In genomic region chrX:153971632-153972367, GRCh38 we compare ENCODE assay signal across 8 cellular contexts. TPM values are rescaled to one million over a fixed set of nuclear protein-coding genes. Genes with fewer than 3 reads are reported as not detected.
A peak's percentile ranks its signal among the peaks of the same experiment; 100 is the strongest.
DNase-seq lines count a peak whose midpoint lies in the region; ATAC-seq and TF ChIP-seq lines count a peak whose summit lies in the region.

Gene HCFC1, minus strand, starts transcription at chrX:153971818. Its CDS starts 978 bp downstream, at chrX:153970840.

- H3K4me3 ChIP-seq in DOHH2 (ENCODE audit: low read length): peak within 1 kb of the TSS; percentile 94
- peak within 1 kb of the TSS; percentile 87 for H3K4me3 ChIP-seq in Karpas-422 (ENCODE audit: low read length)
- peak within 1 kb of the TSS; percentile 70 to 96 for H3K4me3 ChIP-seq in stomach smooth muscle (ENCODE audit: low read length in 2 of 2)

- H3F3A ChIP-seq in DOHH2 (ENCODE audit: control insufficient read depth, insufficient read depth): 0 out of 2 replicates have a peak, but pooled peaks cover 3% of the 10 kb centered on the region

- H3K27ac Mint-ChIP-seq in neural crest cell (ENCODE audit: unreplicated experiment): peak within 1 kb of the TSS; percentile 100

- peak; percentile 37 for ATAC-seq in GM21825 (IDR thresholded peaks at IDR 0.05; ENCODE audit: unreplicated experiment)

- H2AFZ ChIP-seq in Karpas-422 (ENCODE audit: low read length): no peak within 1 kb of the TSS

- no peaks in the 10 kb centered on the region for H3K9me3 ChIP-seq in DOHH2 (ENCODE audit: control insufficient read depth, insufficient read depth, low read length)
- H3K9me3 ChIP-seq in Karpas-422 (ENCODE audit: low read length): no peaks in the 10 kb centered on the region
- no peaks in the 10 kb centered on the region for H3K9me3 ChIP-seq in stomach smooth muscle (ENCODE audit: control insufficient read depth in 2 of 2, low read length in 2 of 2)

- H3K4me2 ChIP-seq in DOHH2 (ENCODE audit: low read length): peak within 1 kb of the TSS; percentile 68
- H3K4me2 ChIP-seq in Karpas-422 (ENCODE audit: low read depth, low read length, poor library complexity, severe bottlenecking): peak within 1 kb of the TSS; percentile 90

- CTCF ChIA-PET in RWPE1 (lab: Yijun Ruan, JAX): no interaction called here

- POLR2A ChIA-PET in RWPE1 (lab: Yijun Ruan, JAX; ENCODE audit: low non-redundant PET): interaction anchor here (1.3 kb wide), 1 partner anchor 48 kb away, joined by 3 read pairs; the partner anchor contains the start of gene IRAK1

- TF ChIP-seq CTCF in DOHH2 (IDR thresholded peaks at IDR 0.05; ENCODE audit: low read depth, low read length, poor library complexity, severe bottlenecking): no peak
- no peak for TF ChIP-seq CTCF in RWPE1 (conservative IDR thresholded peaks at IDR 0.05; ENCODE audit: low read depth)
- TF ChIP-seq CTCF in neural crest cell (conservative IDR thresholded peaks at IDR 0.05): no peak

- no peaks in the 10 kb centered on the region for H3K27me3 Mint-ChIP-seq in neural crest cell (ENCODE audit: low read depth)

- no peaks in the 10 kb centered on the region for H3K9me3 Mint-ChIP-seq in neural crest cell

- H3K79me2 ChIP-seq in DOHH2 (ENCODE audit: control insufficient read depth, low read length) (peaks cover 67% of the 10 kb centered on the region), Karpas-422 (ENCODE audit: low read length) (peaks cover 31% of the 10 kb centered on the region)

- H3K36me3 Mint-ChIP-seq in neural crest cell (ENCODE audit: low read depth): peaks cover 6% of the 10 kb centered on the region

- H3K9me2 ChIP-seq in DOHH2 (replicated peaks; ENCODE audit: control insufficient read depth, low read length) (no peaks in the 10 kb centered on the region), Karpas-422 (replicated peaks; ENCODE audit: insufficient read depth, low read length) (no peaks in the 10 kb centered on the region)

- peak within 1 kb of the TSS; percentile 96 for H3K27ac ChIP-seq in DOHH2 (ENCODE audit: low read depth, low read length)
- peak within 1 kb of the TSS; percentile 95 for H3K27ac ChIP-seq in Karpas-422 (ENCODE audit: low read length)
- H3K27ac ChIP-seq in RWPE1: peak within 1 kb of the TSS; percentile 97
- peak within 1 kb of the TSS; percentile 99 for H3K27ac ChIP-seq in stomach smooth muscle (ENCODE audit: low read length)

- H3K4me1 ChIP-seq in DOHH2 (ENCODE audit: control insufficient read depth, low read length): peaks cover 38% of the 10 kb centered on the region
- peaks cover 39% of the 10 kb centered on the region for H3K4me1 ChIP-seq in Karpas-422 (ENCODE audit: low read length)
- H3K4me1 ChIP-seq in stomach smooth muscle (ENCODE audit: control insufficient read depth, insufficient read depth, low read length): peaks cover 46% of the 10 kb centered on the region

- no peaks in the 10 kb centered on the region for H3K27me3 ChIP-seq in DOHH2 (ENCODE audit: control insufficient read depth, low read length)
- H3K27me3 ChIP-seq in Karpas-422 (ENCODE audit: low read length): no peaks in the 10 kb centered on the region
- peaks cover 0 to 7% of the 10 kb centered on the region in 2 donors for H3K27me3 ChIP-seq in stomach smooth muscle (ENCODE audit: control insufficient read depth in 1 of 2, insufficient read depth in 2 of 2, low read length in 2 of 2)

- H3K9ac ChIP-seq in Karpas-422 (ENCODE audit: low read length): peak within 1 kb of the TSS; percentile 97
- H3K9ac ChIP-seq in stomach smooth muscle (ENCODE audit: low read length in 2 of 2): peak within 1 kb of the TSS; percentile 96 to 97

- peaks cover 45% of the 10 kb centered on the region for H3K36me3 ChIP-seq in DOHH2 (ENCODE audit: control insufficient read depth, low read length)
- no peaks in the 10 kb centered on the region for H3K36me3 ChIP-seq in Karpas-422 (ENCODE audit: insufficient read depth, low read length)
- no peaks in the 10 kb centered on the region for H3K36me3 ChIP-seq in stomach smooth muscle (ENCODE audit: control insufficient read depth in 2 of 2, insufficient read depth in 2 of 2, low read length in 2 of 2)

- DNase-seq in Karpas-422 (peak; percentile 95), RWPE1 (ENCODE audit: low spot score) (peak; percentile 67), fibroblast of the conjunctiva (ENCODE audit: low read depth) (peak; percentile 83), neural crest cell (ENCODE audit: low read depth, low spot score) (peak; percentile 93)
- DNase-seq in activated effector memory CD4-positive, alpha-beta T cell treated with anti-CD3 and anti-CD28 coated beads, Interleukin-2, amount 50 U/mL, for 16 hours: peak; percentile 96

- H3K4me3 Mint-ChIP-seq in neural crest cell: peak within 1 kb of the TSS; percentile 98

- peaks cover 46% of the 10 kb centered on the region for H3K4me1 Mint-ChIP-seq in neural crest cell

- peaks cover 7% of the 10 kb centered on the region for H4K20me1 ChIP-seq in DOHH2 (ENCODE audit: control insufficient read depth, insufficient read depth, low read depth, low read length)
- H4K20me1 ChIP-seq in Karpas-422 (ENCODE audit: insufficient read depth, low read depth, low read length): no peaks in the 10 kb centered on the region

RNA-seq across cellular contexts. Expression of gene HCFC1, which starts in this region (rescaled TPM):
- total RNA-seq in Karpas-422 (2014; rRNA removed; shearing (Covaris generic); ENCODE audit: low replicate concordance): 16.8 and 29.4 TPM in 2 replicates
- 168 and 173 TPM in 2 replicates for total RNA-seq in neural crest cell

Comparison
In these comparisons a context has a peak if more than half of its experiments do, and no peak if none do; other contexts are left out.
1. Peak in every context shown above with its lines: DNase-seq, ATAC-seq, H3K4me3 ChIP-seq and H3K27ac ChIP-seq.